1 cellular context compared by ENCODE assay signal in genomic region chr11:22828373-22828772, GRCh38.
TF ChIP-seq lines count a peak whose summit lies in the region.

No MANE protein-coding gene starts in this region.

TF ChIP-seq in WTC11, 78 proteins besides CTCF, POLR2A, EP300 and RAD21 (continued from another document):
- TF ChIP-seq HMGXB4 (CRISPR knock-in tag; IDR thresholded peaks at IDR 0.05) (no peak), GRHL2 (CRISPR knock-in tag; IDR thresholded peaks at IDR 0.05; ENCODE audit: insufficient replicate concordance, severe bottlenecking) (no peak), ZNF416 (CRISPR knock-in tag; IDR thresholded peaks at IDR 0.05) (no peak)
TF ChIP-seq in WTC11: peak in this region for 0.
